11 cellular contexts compared by ENCODE assay signal in the genomic region with DNA sequence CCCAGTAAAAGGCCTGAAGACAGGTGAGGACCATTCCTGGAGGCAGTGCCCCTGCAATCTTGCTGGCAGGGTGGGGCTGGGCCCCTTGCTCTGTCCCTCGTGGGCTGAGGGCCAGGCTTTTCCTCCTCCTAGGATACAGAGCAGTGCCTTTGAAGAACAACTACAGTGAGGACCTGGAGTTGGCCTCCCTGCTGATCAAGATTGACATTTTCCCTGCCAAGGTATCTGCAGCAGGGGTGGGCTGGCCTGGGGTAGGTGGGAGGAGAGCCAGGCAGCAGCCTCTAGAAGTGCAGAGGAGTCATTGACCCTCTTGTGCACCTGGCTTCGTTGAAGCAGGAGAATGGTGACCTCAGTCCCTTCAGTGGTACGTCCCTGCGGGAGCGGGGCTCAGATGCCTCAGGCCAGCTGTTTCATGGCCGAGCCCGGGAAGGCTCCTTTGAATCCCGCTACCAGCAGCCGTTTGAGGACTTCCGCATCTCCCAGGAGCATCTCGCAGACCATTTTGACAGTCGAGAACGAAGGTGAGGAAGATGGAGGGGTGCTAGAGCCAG. TPM values are rescaled to one million over a fixed set of nuclear protein-coding genes. Genes with fewer than 3 reads are reported as not detected.
DNase-seq lines count a peak whose midpoint lies in the region; ATAC-seq lines count a peak whose summit lies in the region.
"Had no signal": no experiment of that assay in that cellular context is flagged by ENCODE, and none has a peak within 500 bp of the region (broad histone marks: within the 10 kb centered on the region; RNA-seq: fewer than 3 reads in every experiment).

No MANE protein-coding gene starts in this region.

- H3K4me3 ChIP-seq in esophagus (ENCODE audit: low read depth in 1 of 2, low read length in 2 of 2): no peak overlapping the region

- H3K4me3 Mint-ChIP-seq in stimulated activated naive CD8-positive, alpha-beta T cell treated with anti-CD3 and anti-CD28 coated beads, Interleukin-15, Interleukin-2, amounts not matched to agents 100 ng/mL and 50 ng/mL, for 24 hours: no peak overlapping the region
- H3K4me3 Mint-ChIP-seq: CD4-positive, alpha-beta T cell; naive B cell; T-helper 2 cell treated with Interferon-gamma antibody and Interleukin-4, amounts not matched to agents 5 μg/mL and 100 μg/mL, for 36 hours had no signal

- peaks cover 2 to 12% of the 10 kb centered on the region in 2 donors for H3K4me1 ChIP-seq in esophagus (ENCODE audit: control insufficient read depth in 2 of 2, insufficient read depth in 2 of 2, low read length in 1 of 2)

- H3K4me1 Mint-ChIP-seq in stimulated activated naive CD8-positive, alpha-beta T cell treated with anti-CD3 and anti-CD28 coated beads, Interleukin-15, Interleukin-2, amounts not matched to agents 100 ng/mL and 50 ng/mL, for 24 hours (ENCODE audit: low read depth): peaks cover 7% of the 10 kb centered on the region

- H3K27ac ChIP-seq in esophagus (ENCODE audit: low read depth in 2 of 2, low read length in 1 of 2): peak overlapping the region; percentile 48 to 52

- H3K36me3 ChIP-seq in esophagus (ENCODE audit: control insufficient read depth in 2 of 2, insufficient read depth in 2 of 2, low read length in 1 of 2): peaks cover 7 to 41% of the 10 kb centered on the region in 2 donors

- H3K27me3 Mint-ChIP-seq in stimulated activated naive CD8-positive, alpha-beta T cell treated with anti-CD3 and anti-CD28 coated beads, Interleukin-15, Interleukin-2, amounts not matched to agents 100 ng/mL and 50 ng/mL, for 24 hours: no peaks in the 10 kb centered on the region
- H3K27me3 Mint-ChIP-seq: CD4-positive, alpha-beta T cell had no signal

- no peak for ATAC-seq in stimulated activated naive CD8-positive, alpha-beta T cell treated with anti-CD3 and anti-CD28 coated beads, Interleukin-15, Interleukin-2, amounts not matched to agents 100 U/mL and 50 U/mL, for 24 hours
- no peak for ATAC-seq in GM19397 (IDR thresholded peaks at IDR 0.05; ENCODE audit: unreplicated experiment)

- no peaks in the 10 kb centered on the region for H3K27me3 ChIP-seq in esophagus (ENCODE audit: control insufficient read depth in 1 of 2, insufficient read depth in 2 of 2, low read length in 2 of 2)

- DNase-seq in stimulated activated naive CD8-positive, alpha-beta T cell treated with anti-CD3 and anti-CD28 coated beads, Interleukin-15, Interleukin-2, amounts not matched to agents 100 U/mL and 50 U/mL, for 24 hours: no peak
- peak; percentile 69 for DNase-seq in posterior vena cava (ENCODE audit: low spot score)
- DNase-seq in NOMO-1 treated with dmso at 0.1 percent for 144 hours (lab: John Stamatoyannopoulos, UW; ENCODE audit: unreplicated experiment): no peak
- DNase-seq in GOT3 (lab: John Stamatoyannopoulos, UW): no peak
- DNase-seq in NCI-H2227 (lab: John Stamatoyannopoulos, UW; ENCODE audit: unreplicated experiment): no peak

- intact Hi-C loops in posterior vena cava (cut with DNase I): loop anchor here (1.0 to 10.0 kb wide), 3 partner anchors 58 to 241 kb away; a partner anchor contains a TSS

- WGBS in esophagus, 2 donors: 92 to 94% methylated on average over 13 of the region's 13 CpGs

- peak overlapping the region; percentile 45 for H3K27ac Mint-ChIP-seq in stimulated activated naive CD8-positive, alpha-beta T cell treated with anti-CD3 and anti-CD28 coated beads, Interleukin-15, Interleukin-2, amounts not matched to agents 100 ng/mL and 50 ng/mL, for 24 hours

- H3K9me3 ChIP-seq in esophagus (ENCODE audit: control insufficient read depth in 2 of 2, insufficient read depth in 1 of 2, low read depth in 1 of 2, low read length in 1 of 2): no peaks in the 10 kb centered on the region

- H3K9me3 Mint-ChIP-seq in stimulated activated naive CD8-positive, alpha-beta T cell treated with anti-CD3 and anti-CD28 coated beads, Interleukin-15, Interleukin-2, amounts not matched to agents 100 ng/mL and 50 ng/mL, for 24 hours: no peaks in the 10 kb centered on the region
- H3K9me3 Mint-ChIP-seq: CD4-positive, alpha-beta T cell; naive B cell; T-helper 2 cell treated with Interferon-gamma antibody and Interleukin-4, amounts not matched to agents 5 μg/mL and 100 μg/mL, for 36 hours had no signal

- H3K36me3 Mint-ChIP-seq in stimulated activated naive CD8-positive, alpha-beta T cell treated with anti-CD3 and anti-CD28 coated beads, Interleukin-15, Interleukin-2, amounts not matched to agents 100 ng/mL and 50 ng/mL, for 24 hours (ENCODE audit: low read depth): peaks cover 74% of the 10 kb centered on the region

RNA-seq across cellular contexts. Expression of a gene that starts 36.5 kb away (rescaled TPM):
- polyA plus RNA-seq in esophagus: 10 to 100 TPM; 26.2 to 45.3 TPM
- total RNA-seq in posterior vena cava: 10 to 100 TPM; 81.0 to 83.0 TPM
